ENCODE assay signal across 1 cellular context in genomic region chr5:157366741-157367684, GRCh38.
A peak's percentile ranks its signal among the peaks of the same experiment; 100 is the strongest.
TF ChIP-seq lines count a peak whose summit lies in the region.

No MANE protein-coding gene starts in this region.

TF ChIP-seq in H1, 55 proteins besides CTCF, POLR2A, EP300 and RAD21:
- TF ChIP-seq, protein P1, sequence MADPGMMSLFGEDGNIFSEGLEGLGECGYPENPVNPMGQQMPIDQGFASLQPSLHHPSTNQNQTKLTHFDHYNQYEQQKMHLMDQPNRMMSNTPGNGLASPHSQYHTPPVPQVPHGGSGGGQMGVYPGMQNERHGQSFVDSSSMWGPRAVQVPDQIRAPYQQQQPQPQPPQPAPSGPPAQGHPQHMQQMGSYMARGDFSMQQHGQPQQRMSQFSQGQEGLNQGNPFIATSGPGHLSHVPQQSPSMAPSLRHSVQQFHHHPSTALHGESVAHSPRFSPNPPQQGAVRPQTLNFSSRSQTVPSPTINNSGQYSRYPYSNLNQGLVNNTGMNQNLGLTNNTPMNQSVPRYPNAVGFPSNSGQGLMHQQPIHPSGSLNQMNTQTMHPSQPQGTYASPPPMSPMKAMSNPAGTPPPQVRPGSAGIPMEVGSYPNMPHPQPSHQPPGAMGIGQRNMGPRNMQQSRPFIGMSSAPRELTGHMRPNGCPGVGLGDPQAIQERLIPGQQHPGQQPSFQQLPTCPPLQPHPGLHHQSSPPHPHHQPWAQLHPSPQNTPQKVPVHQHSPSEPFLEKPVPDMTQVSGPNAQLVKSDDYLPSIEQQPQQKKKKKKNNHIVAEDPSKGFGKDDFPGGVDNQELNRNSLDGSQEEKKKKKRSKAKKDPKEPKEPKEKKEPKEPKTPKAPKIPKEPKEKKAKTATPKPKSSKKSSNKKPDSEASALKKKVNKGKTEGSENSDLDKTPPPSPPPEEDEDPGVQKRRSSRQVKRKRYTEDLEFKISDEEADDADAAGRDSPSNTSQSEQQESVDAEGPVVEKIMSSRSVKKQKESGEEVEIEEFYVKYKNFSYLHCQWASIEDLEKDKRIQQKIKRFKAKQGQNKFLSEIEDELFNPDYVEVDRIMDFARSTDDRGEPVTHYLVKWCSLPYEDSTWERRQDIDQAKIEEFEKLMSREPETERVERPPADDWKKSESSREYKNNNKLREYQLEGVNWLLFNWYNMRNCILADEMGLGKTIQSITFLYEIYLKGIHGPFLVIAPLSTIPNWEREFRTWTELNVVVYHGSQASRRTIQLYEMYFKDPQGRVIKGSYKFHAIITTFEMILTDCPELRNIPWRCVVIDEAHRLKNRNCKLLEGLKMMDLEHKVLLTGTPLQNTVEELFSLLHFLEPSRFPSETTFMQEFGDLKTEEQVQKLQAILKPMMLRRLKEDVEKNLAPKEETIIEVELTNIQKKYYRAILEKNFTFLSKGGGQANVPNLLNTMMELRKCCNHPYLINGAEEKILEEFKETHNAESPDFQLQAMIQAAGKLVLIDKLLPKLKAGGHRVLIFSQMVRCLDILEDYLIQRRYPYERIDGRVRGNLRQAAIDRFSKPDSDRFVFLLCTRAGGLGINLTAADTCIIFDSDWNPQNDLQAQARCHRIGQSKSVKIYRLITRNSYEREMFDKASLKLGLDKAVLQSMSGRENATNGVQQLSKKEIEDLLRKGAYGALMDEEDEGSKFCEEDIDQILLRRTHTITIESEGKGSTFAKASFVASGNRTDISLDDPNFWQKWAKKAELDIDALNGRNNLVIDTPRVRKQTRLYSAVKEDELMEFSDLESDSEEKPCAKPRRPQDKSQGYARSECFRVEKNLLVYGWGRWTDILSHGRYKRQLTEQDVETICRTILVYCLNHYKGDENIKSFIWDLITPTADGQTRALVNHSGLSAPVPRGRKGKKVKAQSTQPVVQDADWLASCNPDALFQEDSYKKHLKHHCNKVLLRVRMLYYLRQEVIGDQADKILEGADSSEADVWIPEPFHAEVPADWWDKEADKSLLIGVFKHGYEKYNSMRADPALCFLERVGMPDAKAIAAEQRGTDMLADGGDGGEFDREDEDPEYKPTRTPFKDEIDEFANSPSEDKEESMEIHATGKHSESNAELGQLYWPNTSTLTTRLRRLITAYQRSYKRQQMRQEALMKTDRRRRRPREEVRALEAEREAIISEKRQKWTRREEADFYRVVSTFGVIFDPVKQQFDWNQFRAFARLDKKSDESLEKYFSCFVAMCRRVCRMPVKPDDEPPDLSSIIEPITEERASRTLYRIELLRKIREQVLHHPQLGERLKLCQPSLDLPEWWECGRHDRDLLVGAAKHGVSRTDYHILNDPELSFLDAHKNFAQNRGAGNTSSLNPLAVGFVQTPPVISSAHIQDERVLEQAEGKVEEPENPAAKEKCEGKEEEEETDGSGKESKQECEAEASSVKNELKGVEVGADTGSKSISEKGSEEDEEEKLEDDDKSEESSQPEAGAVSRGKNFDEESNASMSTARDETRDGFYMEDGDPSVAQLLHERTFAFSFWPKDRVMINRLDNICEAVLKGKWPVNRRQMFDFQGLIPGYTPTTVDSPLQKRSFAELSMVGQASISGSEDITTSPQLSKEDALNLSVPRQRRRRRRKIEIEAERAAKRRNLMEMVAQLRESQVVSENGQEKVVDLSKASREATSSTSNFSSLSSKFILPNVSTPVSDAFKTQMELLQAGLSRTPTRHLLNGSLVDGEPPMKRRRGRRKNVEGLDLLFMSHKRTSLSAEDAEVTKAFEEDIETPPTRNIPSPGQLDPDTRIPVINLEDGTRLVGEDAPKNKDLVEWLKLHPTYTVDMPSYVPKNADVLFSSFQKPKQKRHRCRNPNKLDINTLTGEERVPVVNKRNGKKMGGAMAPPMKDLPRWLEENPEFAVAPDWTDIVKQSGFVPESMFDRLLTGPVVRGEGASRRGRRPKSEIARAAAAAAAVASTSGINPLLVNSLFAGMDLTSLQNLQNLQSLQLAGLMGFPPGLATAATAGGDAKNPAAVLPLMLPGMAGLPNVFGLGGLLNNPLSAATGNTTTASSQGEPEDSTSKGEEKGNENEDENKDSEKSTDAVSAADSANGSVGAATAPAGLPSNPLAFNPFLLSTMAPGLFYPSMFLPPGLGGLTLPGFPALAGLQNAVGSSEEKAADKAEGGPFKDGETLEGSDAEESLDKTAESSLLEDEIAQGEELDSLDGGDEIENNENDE (IDR thresholded peaks at IDR 0.05; ENCODE audit: insufficient replicate concordance, low read length): no peak
- peak; percentile 80 for TF ChIP-seq YY1 (IDR thresholded peaks at IDR 0.05; ENCODE audit: low read depth, low read length)
- TF ChIP-seq SP1 (IDR thresholded peaks at IDR 0.05; ENCODE audit: low read depth, low read length): no peak
TF ChIP-seq in H1: peak in this region for 1.
